ENCODE assay signal across 25 cellular contexts in the genomic region with DNA sequence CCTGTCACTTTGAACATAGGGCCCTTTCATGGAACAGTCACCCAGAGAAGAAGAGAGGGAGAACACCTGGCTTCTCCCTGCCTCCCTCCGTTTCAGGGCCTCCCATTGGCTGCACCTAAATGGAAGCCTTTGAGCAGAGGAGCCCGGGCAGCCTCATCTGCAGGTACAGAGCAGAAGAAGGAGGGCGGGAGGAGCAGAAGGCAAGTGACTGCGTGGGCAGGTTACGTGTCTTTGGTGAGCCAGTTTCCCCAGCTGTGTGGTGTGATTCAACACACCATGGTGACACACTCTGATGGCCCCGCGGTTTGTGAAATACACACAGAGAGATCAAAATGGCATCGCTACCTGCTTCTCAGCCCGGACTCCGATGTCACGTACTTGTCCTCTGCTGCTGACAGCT. TPM values are rescaled to one million over a fixed set of nuclear protein-coding genes. Genes with fewer than 3 reads are reported as not detected.
"Had no signal": no experiment of that assay in that cellular context is flagged by ENCODE, and none has a peak within 500 bp of the region (broad histone marks: within the 10 kb centered on the region; RNA-seq: fewer than 3 reads in every experiment).

No MANE protein-coding gene starts in this region.

- H3K36me3 Mint-ChIP-seq: naive thymus-derived CD8-positive, alpha-beta T cell; type B pancreatic cell had no signal

- H3K4me3 Mint-ChIP-seq: naive thymus-derived CD8-positive, alpha-beta T cell; neural crest cell; type B pancreatic cell had no signal

- H3K27ac Mint-ChIP-seq: naive thymus-derived CD8-positive, alpha-beta T cell; progenitor cell of endocrine pancreas; type B pancreatic cell had no signal

- H3K4me1 Mint-ChIP-seq: neural crest cell had no signal

- H3K9me3 Mint-ChIP-seq: naive thymus-derived CD8-positive, alpha-beta T cell; neural crest cell; type B pancreatic cell had no signal

- DNase-seq: cerebellar nuclear complex; effector CD4-positive, alpha-beta T cell; foreskin fibroblast; gastrocnemius medialis; heart left ventricle; hippocampal formation; left ventricle myocardium superior; lower lobe of right lung; naive thymus-derived CD8-positive, alpha-beta T cell; stimulated activated CD4-positive, alpha-beta T cell treated with anti-CD3 and anti-CD28 coated beads, Interleukin-12 subunit alpha, Interleukin-12 subunit beta, amount 100 ng/mL, for 4 hours; stimulated activated CD4-positive, alpha-beta T cell treated with anti-CD3 and anti-CD28 coated beads, Interleukin-1b, Interleukin-23, amount 100 ng/mL, for 48 hours; stimulated activated CD4-positive, alpha-beta T cell treated with anti-CD3 and anti-CD28 coated beads, Interleukin-4, amount 100 ng/mL, for 1 hour; stimulated activated CD8-positive, alpha-beta memory T cell treated with anti-CD3 and anti-CD28 coated beads, Interleukin-4, amount 100 ng/mL, for 48 hours; stimulated activated naive CD8-positive, alpha-beta T cell treated with anti-CD3 and anti-CD28 coated beads, Interleukin-15, Interleukin-2, amounts not matched to agents 100 U/mL and 50 U/mL, for 24 hours; substantia nigra; testis; tibial artery had no signal

- ATAC-seq: gastrocnemius medialis; heart left ventricle; left ventricle myocardium superior; lower lobe of right lung; naive thymus-derived CD8-positive, alpha-beta T cell; sciatic nerve; stimulated activated naive CD8-positive, alpha-beta T cell treated with anti-CD3 and anti-CD28 coated beads, Interleukin-15, Interleukin-2, amounts not matched to agents 100 U/mL and 50 U/mL, for 24 hours had no signal

RNA-seq across cellular contexts. Expression of a gene that starts 0.4 kb away (rescaled TPM):
- total RNA-seq: glomerular endothelial cell; mesenteric fat pad; naive thymus-derived CD8-positive, alpha-beta T cell; right atrium auricular region; smooth muscle cell had no signal
